In the genomic region with DNA sequence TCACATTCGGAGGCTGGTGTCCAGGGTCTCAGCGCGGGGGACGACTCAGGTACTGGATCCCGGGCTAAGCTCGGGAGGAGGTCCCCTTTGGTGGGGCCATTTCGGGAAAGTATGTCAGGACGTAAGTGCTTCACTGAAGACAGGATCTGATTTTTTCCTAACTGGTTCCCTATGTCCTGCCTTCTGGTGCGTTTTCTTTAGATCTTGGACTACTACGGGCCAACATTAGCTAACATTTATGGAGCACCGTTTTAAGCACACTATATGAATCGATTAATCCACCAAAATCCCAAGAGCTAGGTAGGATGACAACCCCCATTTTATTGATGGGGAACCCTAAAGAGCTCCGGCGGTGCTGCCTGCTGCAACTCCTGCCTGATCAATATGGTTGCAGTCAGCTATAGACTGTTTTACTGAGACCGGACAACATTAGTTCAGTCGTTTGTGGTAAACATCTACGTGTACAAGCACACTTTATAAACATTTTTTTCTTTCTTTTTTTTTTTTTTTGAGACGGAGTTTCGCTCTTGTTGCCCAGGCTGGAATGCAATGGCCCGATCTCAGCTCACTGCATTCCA, we compare ENCODE assay signal across 8 cellular contexts. TPM values are rescaled to one million over a fixed set of nuclear protein-coding genes. Genes with fewer than 3 reads are reported as not detected.
A peak's percentile ranks its signal among the peaks of the same experiment; 100 is the strongest.
DNase-seq lines count a peak whose midpoint lies in the region; ATAC-seq and TF ChIP-seq lines count a peak whose summit lies in the region.

No MANE protein-coding gene starts in this region.

- H3K9me3 ChIP-seq in testis: no peaks in the 10 kb centered on the region

- WGBS in testis, 2 donors: 6 to 10% methylated on average over 19 to 20 of the region's 20 CpGs

- no peak for TF ChIP-seq POLR2A in testis (IDR thresholded peaks at IDR 0.05)

- DNase-seq in AG10803 (ENCODE audit: low read depth): no peak
- no peak for DNase-seq in HFFc6
- no peak for DNase-seq in activated naive CD8-positive, alpha-beta T cell treated with anti-CD3 and anti-CD28 coated beads, Interleukin-2, amount 10 ng/mL, durations not matched to agents 7 days and 5 days
- DNase-seq in testis: no peak
- DNase-seq in GM13976 (ENCODE audit: low spot score): no peak

- peaks cover 18% of the 10 kb centered on the region for H3K27me3 Mint-ChIP-seq in HFFc6 (ENCODE audit: insufficient read depth)
- H3K27me3 Mint-ChIP-seq in activated naive CD8-positive, alpha-beta T cell treated with anti-CD3 and anti-CD28 coated beads, Interleukin-2, amount 10 ng/mL, durations not matched to agents 7 days and 5 days: no peaks in the 10 kb centered on the region

- peaks cover 36% of the 10 kb centered on the region for H3K4me1 ChIP-seq in testis

- H3K27ac ChIP-seq in layer of hippocampus (ENCODE audit: low read depth, low read length): peak overlapping the region; percentile 66
- peak overlapping the region in 1 of 2 donors; percentile 13 for H3K27ac ChIP-seq in testis

- H3K4me3 ChIP-seq in AG10803 (ENCODE audit: low read length) (peak overlapping the region; percentile 93), testis (peak overlapping the region; percentile 77 to 89)

- H3K36me3 Mint-ChIP-seq in HFFc6 (ENCODE audit: low read depth): peaks cover 43% of the 10 kb centered on the region
- H3K36me3 Mint-ChIP-seq in activated naive CD8-positive, alpha-beta T cell treated with anti-CD3 and anti-CD28 coated beads, Interleukin-2, amount 10 ng/mL, durations not matched to agents 7 days and 5 days: peaks cover 37% of the 10 kb centered on the region

- TF ChIP-seq CTCF in AG10803 (conservative IDR thresholded peaks at IDR 0.05; ENCODE audit: low read length) (no peak), HFFc6 (IDR thresholded peaks at IDR 0.05) (no peak), testis (IDR thresholded peaks at IDR 0.05) (no peak), GM13976 (IDR thresholded peaks at IDR 0.05; ENCODE audit: borderline replicate concordance, control extremely low read depth, extremely low read depth, insufficient read depth, missing control alignments) (no peak)

- H3K27me3 ChIP-seq in layer of hippocampus (ENCODE audit: control insufficient read depth, insufficient read depth, low read length) (no peaks in the 10 kb centered on the region), testis (no peaks in the 10 kb centered on the region)

- H3K9me3 Mint-ChIP-seq in HFFc6: peaks cover 10% of the 10 kb centered on the region
- no peaks in the 10 kb centered on the region for H3K9me3 Mint-ChIP-seq in activated naive CD8-positive, alpha-beta T cell treated with anti-CD3 and anti-CD28 coated beads, Interleukin-2, amount 10 ng/mL, durations not matched to agents 7 days and 5 days

- POLR2A ChIA-PET in activated naive CD8-positive, alpha-beta T cell treated with anti-CD3 and anti-CD28 coated beads, Interleukin-2, amount 10 ng/mL, durations not matched to agents 7 days and 5 days (lab: Charles Lee): interaction anchor here (0.9 to 10.5 kb wide), 31 partner anchors 9 to 455 kb away, joined by 3 to 429 read pairs (median 8); a partner anchor contains a TSS

- no peak for ATAC-seq in activated naive CD8-positive, alpha-beta T cell treated with anti-CD3 and anti-CD28 coated beads, Interleukin-2, amount 10 ng/mL, durations not matched to agents 7 days and 5 days (ENCODE audit: low read depth)
- ATAC-seq in HG03139 (IDR thresholded peaks at IDR 0.05; ENCODE audit: unreplicated experiment): no peak
- no peak for ATAC-seq in HG02981 (IDR thresholded peaks at IDR 0.05; ENCODE audit: unreplicated experiment)

- peaks cover 45% of the 10 kb centered on the region for H3K4me1 Mint-ChIP-seq in HFFc6 (ENCODE audit: low read depth)
- H3K4me1 Mint-ChIP-seq in activated naive CD8-positive, alpha-beta T cell treated with anti-CD3 and anti-CD28 coated beads, Interleukin-2, amount 10 ng/mL, durations not matched to agents 7 days and 5 days: peaks cover 49% of the 10 kb centered on the region

- H3K27ac Mint-ChIP-seq in HFFc6: peak overlapping the region; percentile 93
- peak overlapping the region; percentile 98 for H3K27ac Mint-ChIP-seq in activated naive CD8-positive, alpha-beta T cell treated with anti-CD3 and anti-CD28 coated beads, Interleukin-2, amount 10 ng/mL, durations not matched to agents 7 days and 5 days

- in situ Hi-C loops in GM13976 (cut with MboI; ENCODE audit: low sequenced_read_pairs, unreplicated experiment): loop anchor here (25.0 kb wide), 1 partner anchor 469 kb away; no protein-coding TSS in a partner anchor

- H3K36me3 ChIP-seq in testis (ENCODE audit: low read depth, missing control alignments): no peaks in the 10 kb centered on the region

- peak overlapping the region; percentile 97 for H3K4me3 Mint-ChIP-seq in HFFc6
- H3K4me3 Mint-ChIP-seq in activated naive CD8-positive, alpha-beta T cell treated with anti-CD3 and anti-CD28 coated beads, Interleukin-2, amount 10 ng/mL, durations not matched to agents 7 days and 5 days: peak overlapping the region; percentile 96

- intact Hi-C loops in testis (cut with DNase I; ENCODE audit: low total_unique reads): loop anchor here (10.0 kb wide), 1 partner anchor 72 kb away; a partner anchor contains a TSS

RNA-seq across cellular contexts. Expression of a gene that starts 17.0 kb away (rescaled TPM):
- total RNA-seq in HFFc6 (2021; fragmentation: NEBNext Ultra II Directional; extraction: Animal tissue kit (Norgen Biotek cat#: 25700)): 10 to 100 TPM; 37.4 to 49.2 (median 41.0) TPM
- total RNA-seq in activated naive CD8-positive, alpha-beta T cell treated with anti-CD3 and anti-CD28 coated beads, Interleukin-2, amount 10 ng/mL, durations not matched to agents 7 days and 5 days: 10 to 100 TPM; 75.2 to 78.0 TPM
- 10 to 100 TPM; 33.4 to 46.7 TPM for total RNA-seq in testis
- polyA plus RNA-seq in testis (ENCODE audit: insufficient read depth, low read depth, low replicate concordance): 39.0 TPM

RNA-seq across cellular contexts. Expression of a gene that starts 23.8 kb away (rescaled TPM):
- total RNA-seq in HFFc6 (2021; fragmentation: NEBNext Ultra II Directional; extraction: Animal tissue kit (Norgen Biotek cat#: 25700)): not detected
- total RNA-seq in activated naive CD8-positive, alpha-beta T cell treated with anti-CD3 and anti-CD28 coated beads, Interleukin-2, amount 10 ng/mL, durations not matched to agents 7 days and 5 days: not detected
- 10 to 100 TPM; 18.4 to 38.1 TPM for total RNA-seq in testis
- polyA plus RNA-seq in testis (ENCODE audit: insufficient read depth, low read depth, low replicate concordance): 40.7 TPM

RNA-seq across cellular contexts. Expression of a gene that starts 24.3 kb away (rescaled TPM):
- total RNA-seq in HFFc6 (2021; fragmentation: NEBNext Ultra II Directional; extraction: Animal tissue kit (Norgen Biotek cat#: 25700)): 100 to 1,000 TPM; 140 to 206 (median 180) TPM
- total RNA-seq in activated naive CD8-positive, alpha-beta T cell treated with anti-CD3 and anti-CD28 coated beads, Interleukin-2, amount 10 ng/mL, durations not matched to agents 7 days and 5 days: 100 to 1,000 TPM; 222 to 228 TPM
- total RNA-seq in testis: 100 to 1,000 TPM; 227 to 271 TPM
- polyA plus RNA-seq in testis (ENCODE audit: insufficient read depth, low read depth, low replicate concordance): 166 TPM

RNA-seq across cellular contexts. Expression of a gene that starts 24.6 kb away (rescaled TPM):
- 10 to 100 TPM; 41.4 to 54.6 (median 47.8) TPM for total RNA-seq in HFFc6 (2021; fragmentation: NEBNext Ultra II Directional; extraction: Animal tissue kit (Norgen Biotek cat#: 25700))
- 10 to 100 TPM; 43.4 to 44.3 TPM for total RNA-seq in activated naive CD8-positive, alpha-beta T cell treated with anti-CD3 and anti-CD28 coated beads, Interleukin-2, amount 10 ng/mL, durations not matched to agents 7 days and 5 days
- total RNA-seq in testis: 10 to 100 TPM; 42.2 to 49.1 TPM
- 55.0 TPM for polyA plus RNA-seq in testis (ENCODE audit: insufficient read depth, low read depth, low replicate concordance)

RNA-seq across cellular contexts. Expression of a gene that starts 51.2 kb away (rescaled TPM):
- total RNA-seq in HFFc6 (2021; fragmentation: NEBNext Ultra II Directional; extraction: Animal tissue kit (Norgen Biotek cat#: 25700)): 10 to 100 TPM; 51.5 to 57.7 (median 55.0) TPM
- total RNA-seq in activated naive CD8-positive, alpha-beta T cell treated with anti-CD3 and anti-CD28 coated beads, Interleukin-2, amount 10 ng/mL, durations not matched to agents 7 days and 5 days: 100 to 1,000 TPM; 124 to 131 TPM
- 10 to 100 TPM; 94.6 to 98.7 TPM for total RNA-seq in testis
- polyA plus RNA-seq in testis (ENCODE audit: insufficient read depth, low read depth, low replicate concordance): 88.3 TPM

Comparison
In these comparisons a context has a peak if more than half of its experiments do, and no peak if none do; other contexts are left out.
1. RNA of a gene that starts 23.8 kb away (total RNA-seq): 18.4 to 38.1 TPM in testis; not detected in activated naive CD8-positive, alpha-beta T cell treated with anti-CD3 and anti-CD28 coated beads, Interleukin-2, amount 10 ng/mL, durations not matched to agents 7 days and 5 days and not detected in HFFc6; every median in the first group is over 10 times any median in the second.